6 cellular contexts compared by ENCODE assay signal in genomic region chr1:168827557-168827956, GRCh38.
"Had no signal": no experiment of that assay in that cellular context is flagged by ENCODE, and none has a peak within 500 bp of the region (broad histone marks: within the 10 kb centered on the region; RNA-seq: fewer than 3 reads in every experiment).

No MANE protein-coding gene starts in this region.

- DNase-seq: IMR-90, KBM-7, KG1 had no signal

- ATAC-seq: HepG2 had no signal

- H3K27ac ChIP-seq: HL-60 had no signal

- FAIRE-seq: HepG2, HTR-8/SVneo had no signal
